ENCODE assay signal across 8 cellular contexts in genomic region chr14:23056257-23056955, GRCh38. TPM values are rescaled to one million over a fixed set of nuclear protein-coding genes. Genes with fewer than 3 reads are reported as not detected.
DNase-seq lines count a peak whose midpoint lies in the region; ATAC-seq and TF ChIP-seq lines count a peak whose summit lies in the region.

No MANE protein-coding gene starts in this region.

- intact Hi-C loops in stomach (cut with DNase I; ENCODE audit: low total_unique reads), result no loop called here

- no peak for TF ChIP-seq EP300 in stomach (IDR thresholded peaks at IDR 0.05)

- H3K4me1 ChIP-seq in stomach, result peaks cover 12 to 34% (median 23%) of the 10 kb centered on the region in 4 donors

- TF ChIP-seq POLR2A in stomach (IDR thresholded peaks at IDR 0.05), result no peak

- 4 to 9% (median 8%) methylated on average over 13 to 14 of the region's 14 CpGs for WGBS in stomach, 5 donors

- no peaks in the 10 kb centered on the region for H3K9me3 ChIP-seq in stomach

- H3K4me3 ChIP-seq in stomach, result peak overlapping the region; percentile 66 to 87 (median 76)

- no peaks in the 10 kb centered on the region for H3K9me3 Mint-ChIP-seq in endothelial cell (ENCODE audit: unreplicated experiment)

- DNase-seq in activated gamma-delta T cell treated with Interleukin-2 at 50 U/mL for 16 hours (peak; percentile 64), activated gamma-delta T cell (lab: John Stamatoyannopoulos, UW) (no peak), endothelial cell (ENCODE audit: low spot score) (peak; percentile 85), myocyte (ENCODE audit: low read depth) (peak; percentile 80), stomach (peak; percentile 75)
- DNase-seq in activated CD4-positive, alpha-beta T cell treated with anti-CD3 and anti-CD28 coated beads, Interleukin-2, amount 50 U/mL, for 1 hour, result peak; percentile 67
- no peak for DNase-seq in NK-92 treated with Interleukin-12 subunit alpha and Interleukin-12 subunit beta, amount 100 ng/mL, for 24 hours (lab: John Stamatoyannopoulos, UW)

- H3K27me3 Mint-ChIP-seq in endothelial cell (ENCODE audit: unreplicated experiment), result peaks cover 6% of the 10 kb centered on the region

- TF ChIP-seq CTCF in endothelial cell (IDR thresholded peaks at IDR 0.05; ENCODE audit: unreplicated experiment) (peak; percentile 57), stomach (IDR thresholded peaks at IDR 0.05) (peak in 5 of 7 experiments; percentile 42 to 72 (median 51))

- peak overlapping the region in 2 of 5 donors; percentile 54 to 79 for H3K27ac ChIP-seq in stomach

- H3K27ac Mint-ChIP-seq in endothelial cell (ENCODE audit: unreplicated experiment), result peak overlapping the region; percentile 55

- H3K36me3 Mint-ChIP-seq in endothelial cell (ENCODE audit: low read depth, unreplicated experiment), result peaks cover 13% of the 10 kb centered on the region

- H3K27me3 ChIP-seq in stomach, result no peaks in the 10 kb centered on the region

- peaks cover 15% of the 10 kb centered on the region for H3K4me1 Mint-ChIP-seq in endothelial cell (ENCODE audit: unreplicated experiment)

- ATAC-seq in HG03565 (IDR thresholded peaks at IDR 0.05; ENCODE audit: unreplicated experiment), result peak; percentile 39

- H3K36me3 ChIP-seq in stomach, result peaks cover 27 to 31% (median 29%) of the 10 kb centered on the region in 4 donors

- H3K4me3 Mint-ChIP-seq in endothelial cell (ENCODE audit: unreplicated experiment), result peak overlapping the region; percentile 91

RNA-seq across cellular contexts. Expression of gene CDH24, which starts 0.9 kb away (rescaled TPM):
- total RNA-seq in endothelial cell (ENCODE audit: unreplicated experiment) (13.6 TPM), myocyte (3.2 and 3.7 TPM in 2 replicates), stomach (10 to 100 TPM in 1 of 5 donors, 1 to 10 TPM in 3, not detected in 1; 1.2 to 14.3 (median 4.8) TPM)
- 3.1 TPM for polyA plus RNA-seq in myocyte (2012)
- 1 to 10 TPM; 2.3 to 4.0 (median 3.2) TPM for polyA plus RNA-seq in stomach

RNA-seq across cellular contexts. Expression of gene PSMB11, which starts 14.4 kb away (rescaled TPM):
- total RNA-seq in endothelial cell (ENCODE audit: unreplicated experiment), result not detected
- not detected in 2 replicates for total RNA-seq in myocyte
- not detected for polyA plus RNA-seq in myocyte (2012)
- not detected for total RNA-seq in stomach
- not detected for polyA plus RNA-seq in stomach

RNA-seq across cellular contexts. Expression of gene PSMB5, which starts 21.7 kb away (rescaled TPM):
- 177 TPM for total RNA-seq in endothelial cell (ENCODE audit: unreplicated experiment)
- 250 and 303 TPM in 2 replicates for total RNA-seq in myocyte
- 352 TPM for polyA plus RNA-seq in myocyte (2012)
- total RNA-seq in stomach, result 100 to 1,000 TPM in 1 of 5 donors, 10 to 100 TPM in 4; 34.4 to 139 (median 54.6) TPM
- 100 to 1,000 TPM in 1 of 3 donors, 10 to 100 TPM in 2; 96.4 to 147 (median 98.6) TPM for polyA plus RNA-seq in stomach

RNA-seq across cellular contexts. Expression of gene ACIN1, which starts 38.5 kb away (rescaled TPM):
- 226 TPM for total RNA-seq in endothelial cell (ENCODE audit: unreplicated experiment)
- 85.4 and 90.4 TPM in 2 replicates for total RNA-seq in myocyte
- 122 TPM for polyA plus RNA-seq in myocyte (2012)
- total RNA-seq in stomach, result 100 to 1,000 TPM; 114 to 232 (median 123) TPM
- polyA plus RNA-seq in stomach, result 10 to 100 TPM; 37.1 to 86.4 (median 52.7) TPM

RNA-seq across cellular contexts. Expression of gene C14orf119, which starts 38.9 kb away (rescaled TPM):
- total RNA-seq in endothelial cell (ENCODE audit: unreplicated experiment), result 55.2 TPM
- 28.9 and 40.7 TPM in 2 replicates for total RNA-seq in myocyte
- polyA plus RNA-seq in myocyte (2012), result 86.9 TPM
- 10 to 100 TPM in 2 of 5 donors, 1 to 10 TPM in 2, not detected in 1; 1.8 to 25.2 (median 14.0) TPM for total RNA-seq in stomach
- polyA plus RNA-seq in stomach, result 10 to 100 TPM; 27.4 to 51.8 (median 49.8) TPM

Comparison
In these comparisons a context has a peak if more than half of its experiments do, and no peak if none do; other contexts are left out.
1. DNase-seq: peak in activated gamma-delta T cell treated with Interleukin-2 at 50 U/mL for 16 hours (single experiment), activated CD4-positive, alpha-beta T cell treated with anti-CD3 and anti-CD28 coated beads, Interleukin-2, amount 50 U/mL, for 1 hour (single experiment), endothelial cell (single experiment), myocyte (single experiment) and stomach (single experiment); none in activated gamma-delta T cell (single experiment) and NK-92 treated with Interleukin-12 subunit alpha and Interleukin-12 subunit beta, amount 100 ng/mL, for 24 hours (single experiment).